ENCODE assay signal across 10 cellular contexts in the genomic region with DNA sequence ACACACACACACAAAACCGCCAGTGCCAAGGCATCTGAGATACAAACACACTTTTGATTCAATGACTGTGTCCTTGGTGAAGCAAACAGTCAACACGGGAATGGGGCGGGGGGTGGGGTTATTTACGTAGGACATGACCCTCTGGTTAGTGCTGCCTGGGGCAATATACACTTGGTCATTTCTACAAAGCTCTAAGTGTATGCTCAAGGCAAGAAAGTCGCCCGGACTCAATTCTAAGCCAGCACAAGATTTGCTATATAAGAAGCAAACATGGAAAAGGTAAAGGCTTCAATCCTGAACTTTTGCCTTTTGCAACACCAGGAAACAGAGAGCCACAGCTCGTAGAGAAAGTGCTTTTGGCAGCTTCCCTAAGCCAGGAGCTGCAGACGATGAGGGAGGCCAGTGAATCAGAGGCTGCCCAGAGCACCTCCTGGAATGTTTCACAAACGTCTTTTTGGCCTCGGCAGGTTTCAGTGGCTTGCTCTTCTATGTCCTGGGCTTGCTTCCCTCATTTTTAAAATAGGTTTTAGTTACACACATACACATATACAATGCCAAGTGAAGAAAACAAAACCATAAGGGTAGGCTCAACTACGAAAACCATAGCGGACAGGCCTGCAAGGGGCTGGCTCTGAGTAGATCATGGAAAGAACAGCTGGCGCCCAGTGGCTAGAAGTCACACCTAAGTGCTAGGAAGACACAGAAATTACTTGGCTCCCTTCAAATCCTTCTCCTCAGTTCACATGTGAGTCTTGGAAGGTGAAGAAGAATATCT.
DNase-seq lines count a peak whose midpoint lies in the region; ATAC-seq and TF ChIP-seq lines count a peak whose summit lies in the region.
"Had no signal": no experiment of that assay in that cellular context is flagged by ENCODE, and none has a peak within 500 bp of the region (broad histone marks: within the 10 kb centered on the region; RNA-seq: fewer than 3 reads in every experiment).

No MANE protein-coding gene starts in this region.

- H3K27me3 ChIP-seq in Caco-2 (replicated peaks; ENCODE audit: control insufficient read depth, insufficient read depth, low read length) (no peaks in the 10 kb centered on the region), SJSA1 (replicated peaks) (no peaks in the 10 kb centered on the region)

- H3K36me3 ChIP-seq in Caco-2 (ENCODE audit: control insufficient read depth, insufficient read depth, low read length) (no peaks in the 10 kb centered on the region), SJSA1 (peaks cover 16% of the 10 kb centered on the region)

- peak; percentile 95 for ATAC-seq in omental fat pad (ENCODE audit: low FRiP score)

- H3K4me1 ChIP-seq in Caco-2, result peaks cover 2% of the 10 kb centered on the region
- peaks cover 37% of the 10 kb centered on the region for H3K4me1 ChIP-seq in SJSA1 (replicated peaks)

- intact Hi-C loops in Caco-2 (cut with micrococcal nuclease; ENCODE audit: unreplicated experiment), result no loop called here
- intact Hi-C loops in activated CD4-positive, alpha-beta memory T cell treated with anti-CD3 and anti-CD28 coated beads for 36 hours (cut with micrococcal nuclease), result no loop called here

- CTCF ChIA-PET in Caco-2 (lab: Charles Lee), result interaction anchor here (0.7 kb wide), 1 partner anchor 68 kb away, joined by 3 read pairs; no protein-coding TSS in a partner anchor
- CTCF ChIA-PET in activated CD4-positive, alpha-beta memory T cell treated with anti-CD3 and anti-CD28 coated beads for 36 hours (lab: Charles Lee), result interaction anchor here (0.6 kb wide), 1 partner anchor 170 kb away, joined by 5 read pairs; no protein-coding TSS in a partner anchor

- TF ChIP-seq CTCF in Caco-2 (IDR thresholded peaks at IDR 0.05; ENCODE audit: insufficient read depth in 1 of 2, low read depth in 1 of 2, low read length in 1 of 2, severe bottlenecking in 1 of 2, unreplicated experiment in 1 of 2) (no peak), fibroblast of pulmonary artery (IDR thresholded peaks at IDR 0.05; ENCODE audit: low read length, missing control alignments) (no peak), omental fat pad (IDR thresholded peaks at IDR 0.05) (no peak)

- H3K27ac Mint-ChIP-seq in Caco-2 (ENCODE audit: unreplicated experiment), result peak overlapping the region; percentile 48
- no peak overlapping the region for H3K27ac Mint-ChIP-seq in activated CD4-positive, alpha-beta memory T cell treated with anti-CD3 and anti-CD28 coated beads for 36 hours

- H3K4me3 Mint-ChIP-seq in Caco-2 (ENCODE audit: unreplicated experiment), result no peak overlapping the region
- no peak overlapping the region for H3K4me3 Mint-ChIP-seq in activated CD4-positive, alpha-beta memory T cell treated with anti-CD3 and anti-CD28 coated beads for 36 hours

- DNase-seq in Caco-2 (no peak), SJSA1 (ENCODE audit: low read depth in 1 of 2, low spot score in 2 of 2) (peak; percentile 56 to 75), fibroblast of pulmonary artery (ENCODE audit: low read depth) (peak; percentile 92), omental fat pad (ENCODE audit: low spot score) (no peak), DMS53 (lab: John Stamatoyannopoulos, UW) (no peak), mesenteric fat pad (ENCODE audit: low spot score) (no peak), NCI-H2081 (lab: John Stamatoyannopoulos, UW) (no peak)
- DNase-seq in activated CD4-positive, alpha-beta memory T cell treated with anti-CD3 and anti-CD28 coated beads for 36 hours, result no peak
- DNase-seq: activated CD4-positive, alpha-beta T cell treated with anti-CD3 and anti-CD28 coated beads, Interleukin-2, amount 50 U/mL, for 4 hours; COR-L47 had no signal

- no peaks in the 10 kb centered on the region for H3K9me3 Mint-ChIP-seq in Caco-2 (ENCODE audit: unreplicated experiment)
- no peaks in the 10 kb centered on the region for H3K9me3 Mint-ChIP-seq in activated CD4-positive, alpha-beta memory T cell treated with anti-CD3 and anti-CD28 coated beads for 36 hours

- no peak overlapping the region for H3K4me3 ChIP-seq in Caco-2 (ENCODE audit: low read depth, low read length)
- H3K4me3 ChIP-seq in SJSA1, result no peak overlapping the region
- H3K4me3 ChIP-seq in fibroblast of pulmonary artery (replicated peaks; ENCODE audit: low read depth, low read length), result peak overlapping the region; percentile 3

- no peaks in the 10 kb centered on the region for H3K36me3 Mint-ChIP-seq in Caco-2 (ENCODE audit: insufficient read depth, unreplicated experiment)
- H3K36me3 Mint-ChIP-seq in activated CD4-positive, alpha-beta memory T cell treated with anti-CD3 and anti-CD28 coated beads for 36 hours, result no peaks in the 10 kb centered on the region

- no TSS peak for BruUV-seq in Caco-2 (replicated peaks; lab: Mats Ljungman, UMichigan)

- H3K4me1 Mint-ChIP-seq in Caco-2 (ENCODE audit: low read depth, unreplicated experiment), result peaks cover 13% of the 10 kb centered on the region
- no peaks in the 10 kb centered on the region for H3K4me1 Mint-ChIP-seq in activated CD4-positive, alpha-beta memory T cell treated with anti-CD3 and anti-CD28 coated beads for 36 hours (ENCODE audit: low read depth)

- no peaks in the 10 kb centered on the region for H3K27me3 Mint-ChIP-seq in Caco-2 (ENCODE audit: insufficient read depth, unreplicated experiment)
- peaks cover 1% of the 10 kb centered on the region for H3K27me3 Mint-ChIP-seq in activated CD4-positive, alpha-beta memory T cell treated with anti-CD3 and anti-CD28 coated beads for 36 hours

- no peaks in the 10 kb centered on the region for H3K9me3 ChIP-seq in Caco-2
- H3K9me3 ChIP-seq in SJSA1 (replicated peaks), result no peaks in the 10 kb centered on the region

- POLR2A ChIA-PET in Caco-2 (lab: Charles Lee), result no interaction called here
- POLR2A ChIA-PET in activated CD4-positive, alpha-beta memory T cell treated with anti-CD3 and anti-CD28 coated beads for 36 hours (lab: Charles Lee), result no interaction called here

- H3K27ac ChIP-seq in SJSA1, result peak overlapping the region; percentile 70

Comparison
In these comparisons a context has a peak if more than half of its experiments do, and no peak if none do; other contexts are left out.
1. DNase-seq: peak in SJSA1 (2 of 2) and fibroblast of pulmonary artery (single experiment); none in Caco-2 (0 of 2), omental fat pad (single experiment), DMS53 (single experiment), mesenteric fat pad (single experiment), NCI-H2081 (0 of 2) and activated CD4-positive, alpha-beta memory T cell treated with anti-CD3 and anti-CD28 coated beads for 36 hours (single experiment).